1 cellular context compared by ENCODE assay signal in genomic region chr3:15204005-15204404, GRCh38.
TF ChIP-seq lines count a peak whose summit lies in the region.

No MANE protein-coding gene starts in this region.

TF ChIP-seq in HepG2, 621 proteins besides CTCF, POLR2A, EP300 and RAD21 (continued from another document):
- TF ChIP-seq ELK4 (CRISPR knock-in tag; IDR thresholded peaks at IDR 0.05; ENCODE audit: borderline replicate concordance): no peak
- no peak for TF ChIP-seq DMAP1 (CRISPR knock-in tag; IDR thresholded peaks at IDR 0.05)
- TF ChIP-seq BCLAF1 (IDR thresholded peaks at IDR 0.05): no peak
- TF ChIP-seq ZNF770 (CRISPR knock-in tag; IDR thresholded peaks at IDR 0.05): no peak
- TF ChIP-seq THYN1 (CRISPR knock-in tag; IDR thresholded peaks at IDR 0.05; ENCODE audit: borderline replicate concordance, low read depth): no peak
- no peak for TF ChIP-seq LCORL (IDR thresholded peaks at IDR 0.05)
- TF ChIP-seq LCORL (CRISPR knock-in tag; IDR thresholded peaks at IDR 0.05): peak; percentile 26; the same call in 1 of the 2 replicates
- TF ChIP-seq ZNF614 (CRISPR knock-in tag; IDR thresholded peaks at IDR 0.05; ENCODE audit: borderline replicate concordance): no peak
- TF ChIP-seq RBFOX2 (IDR thresholded peaks at IDR 0.05; ENCODE audit: low read depth, low read length): no peak
- TF ChIP-seq CREB1 (IDR thresholded peaks at IDR 0.05): peak; percentile 63
- no peak for TF ChIP-seq CREB1 (CRISPR knock-in tag; IDR thresholded peaks at IDR 0.05)
- no peak for TF ChIP-seq THAP7 (CRISPR knock-in tag; IDR thresholded peaks at IDR 0.05)
- 0 out of 2 replicates have a peak, but pooled peaks have one; percentile 28 for TF ChIP-seq TGIF2 (CRISPR knock-in tag; IDR thresholded peaks at IDR 0.05)
- no peak for TF ChIP-seq ZFP91 (CRISPR knock-in tag; IDR thresholded peaks at IDR 0.05; ENCODE audit: borderline replicate concordance)
- no peak for TF ChIP-seq HES4 (CRISPR knock-in tag; IDR thresholded peaks at IDR 0.05; ENCODE audit: borderline replicate concordance)
- TF ChIP-seq GATAD2A (CRISPR knock-in tag; IDR thresholded peaks at IDR 0.05): peak; percentile 33; the same call in 1 of the 2 replicates
- TF ChIP-seq NKX3-1 (CRISPR knock-in tag; IDR thresholded peaks at IDR 0.05): no peak
- TF ChIP-seq HOXA3 (CRISPR knock-in tag; IDR thresholded peaks at IDR 0.05): peak; percentile 43; the same call in 1 of the 2 replicates
- TF ChIP-seq ZNF292 (CRISPR knock-in tag; IDR thresholded peaks at IDR 0.05; ENCODE audit: borderline replicate concordance, low read depth): peak; percentile 51; the same call in 1 of the 2 replicates
- TF ChIP-seq FOXA1 (IDR thresholded peaks at IDR 0.05): no peak
- peak; percentile 76 for TF ChIP-seq FOXA1 (CRISPR knock-in tag; IDR thresholded peaks at IDR 0.05)
- no peak for TF ChIP-seq TFAP4 (IDR thresholded peaks at IDR 0.05; ENCODE audit: borderline replicate concordance, low read depth)
- no peak for TF ChIP-seq ZNF577 (CRISPR knock-in tag; IDR thresholded peaks at IDR 0.05; ENCODE audit: borderline replicate concordance, low read depth)
- 0 out of 2 replicates have a peak, but pooled peaks have one; percentile 24 for TF ChIP-seq SALL1 (CRISPR knock-in tag; IDR thresholded peaks at IDR 0.05)
- peak; percentile 63 for TF ChIP-seq ATF7 (IDR thresholded peaks at IDR 0.05)
- peak; percentile 66; the same call in 1 of the 2 replicates for TF ChIP-seq ATF7 (CRISPR knock-in tag; IDR thresholded peaks at IDR 0.05)
- TF ChIP-seq RARG (CRISPR knock-in tag; IDR thresholded peaks at IDR 0.05; ENCODE audit: low read depth): no peak
- TF ChIP-seq STAT5B (CRISPR knock-in tag; IDR thresholded peaks at IDR 0.05): no peak
- TF ChIP-seq CEBPG (CRISPR knock-in tag; IDR thresholded peaks at IDR 0.05): peak; percentile 54
- no peak for TF ChIP-seq ZFYVE20 (CRISPR knock-in tag; IDR thresholded peaks at IDR 0.05; ENCODE audit: borderline replicate concordance, low read depth)
- TF ChIP-seq DPF2 (CRISPR knock-in tag; IDR thresholded peaks at IDR 0.05; ENCODE audit: borderline replicate concordance, low read depth): no peak
- TF ChIP-seq ZNF280D (CRISPR knock-in tag; IDR thresholded peaks at IDR 0.05): no peak
- TF ChIP-seq FOXA3 (CRISPR knock-in tag; IDR thresholded peaks at IDR 0.05): peak; percentile 54
- no peak for TF ChIP-seq ZMYM3 (CRISPR knock-in tag; IDR thresholded peaks at IDR 0.05)
- no peak for TF ChIP-seq ZBTB1 (CRISPR knock-in tag; IDR thresholded peaks at IDR 0.05; ENCODE audit: borderline replicate concordance)
- TF ChIP-seq TEAD3 (CRISPR knock-in tag; optimal IDR thresholded peaks at IDR 0.05; ENCODE audit: borderline replicate concordance): peak; percentile 85
- TF ChIP-seq ZNF383 (CRISPR knock-in tag; IDR thresholded peaks at IDR 0.05; ENCODE audit: borderline replicate concordance): no peak
